20 cellular contexts compared by ENCODE assay signal in the genomic region with DNA sequence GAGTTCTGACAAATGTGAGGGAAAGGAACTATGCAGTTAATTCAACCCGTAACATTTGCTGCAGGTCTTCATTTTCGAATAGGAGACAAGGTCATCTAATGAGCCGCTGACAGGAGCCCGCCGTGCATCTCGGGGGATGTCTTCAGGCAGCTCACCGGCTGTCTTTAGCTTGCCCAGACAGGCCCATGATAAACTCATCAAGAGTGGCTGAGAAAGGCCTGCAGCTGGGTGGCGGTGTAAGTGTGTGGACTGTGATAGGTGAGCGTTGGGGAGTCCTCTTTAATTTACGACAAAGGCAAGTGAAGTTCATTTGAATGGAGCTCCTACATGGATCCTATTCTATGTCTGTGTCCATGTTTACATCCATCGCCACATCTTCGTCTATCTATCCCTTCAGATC.
"Had no signal": no experiment of that assay in that cellular context is flagged by ENCODE, and none has a peak within 500 bp of the region (broad histone marks: within the 10 kb centered on the region; RNA-seq: fewer than 3 reads in every experiment).

No MANE protein-coding gene starts in this region.

- H3K27me3 ChIP-seq: dorsolateral prefrontal cortex, esophagus muscularis mucosa, gastroesophageal sphincter, pancreas, suprapubic skin, tibial artery, upper lobe of left lung, vagina had no signal

- H3K4me1 ChIP-seq: esophagus muscularis mucosa, gastroesophageal sphincter, left ventricle myocardium inferior, lower lobe of right lung, pancreas, suprapubic skin, tibial artery, upper lobe of left lung, vagina had no signal

- H3K27ac ChIP-seq: dorsolateral prefrontal cortex, esophagus muscularis mucosa, gastroesophageal sphincter, left ventricle myocardium inferior, lower lobe of right lung, pancreas, suprapubic skin, tibial artery, upper lobe of left lung, vagina had no signal

- H3K9me3 ChIP-seq: esophagus muscularis mucosa, gastroesophageal sphincter, left ventricle myocardium inferior, lower lobe of right lung, pancreas, suprapubic skin, tibial artery, upper lobe of left lung, vagina had no signal

- FAIRE-seq: kidney, pancreas, small intestine had no signal

- H3K4me3 ChIP-seq: dorsolateral prefrontal cortex, esophagus muscularis mucosa, gastroesophageal sphincter, left ventricle myocardium inferior, lower lobe of right lung, pancreas, suprapubic skin, tibial artery, upper lobe of left lung, vagina had no signal

- H3K36me3 ChIP-seq: esophagus muscularis mucosa, gastroesophageal sphincter, left ventricle myocardium inferior, lower lobe of right lung, pancreas, suprapubic skin, tibial artery, upper lobe of left lung, vagina had no signal

- DNase-seq: cortex of kidney; dorsolateral prefrontal cortex; effector CD8-positive, alpha-beta T cell; kidney; left cardiac atrium; left ventricle myocardium inferior; lower lobe of right lung; midbrain; occipital lobe; pancreas; right cardiac atrium; small intestine; stimulated activated CD4-positive, alpha-beta T cell treated with anti-CD3 and anti-CD28 coated beads, Interleukin-2, amount 100 ng/mL, for 48 hours; stimulated activated naive CD8-positive, alpha-beta T cell treated with anti-CD3 and anti-CD28 coated beads, Interleukin-15, Interleukin-2, amounts not matched to agents 100 U/mL and 50 U/mL, for 24 hours; tibial artery had no signal
